ENCODE assay signal across 32 cellular contexts in the genomic region with DNA sequence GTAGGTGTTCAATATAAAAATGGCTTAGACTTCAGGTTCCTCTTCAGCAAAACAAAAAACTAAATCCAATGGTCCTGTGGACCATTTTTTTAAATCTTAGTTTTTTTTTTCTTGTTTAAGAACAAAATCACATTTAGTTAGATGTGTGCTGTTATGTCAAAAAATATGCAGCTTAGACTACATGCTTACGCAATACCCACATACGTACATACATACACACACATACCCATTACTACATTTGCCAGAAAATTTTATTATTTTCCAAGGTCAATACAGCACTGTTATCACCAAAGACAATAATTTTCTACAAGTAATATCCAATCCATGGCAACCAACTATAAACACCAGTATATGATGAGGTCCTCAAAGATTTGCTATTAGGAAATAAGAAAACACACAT.
"Had no signal": no experiment of that assay in that cellular context is flagged by ENCODE, and none has a peak within 500 bp of the region (broad histone marks: within the 10 kb centered on the region; RNA-seq: fewer than 3 reads in every experiment).

No MANE protein-coding gene starts in this region.

- DNase-seq: activated CD4-positive, alpha-beta T cell treated with anti-CD3 and anti-CD28 coated beads for 36 hours; activated CD4-positive, alpha-beta T cell treated with anti-CD3 and anti-CD28 coated beads, Interleukin-2, amount 10 ng/mL, durations not matched to agents 7 days and 5 days; activated CD4-positive, alpha-beta T cell treated with anti-CD3 and anti-CD28 coated beads, Interleukin-2, amount 50 U/mL, for 48 hours; activated CD8-positive, alpha-beta T cell treated with anti-CD3 and anti-CD28 coated beads, Interleukin-2, amount 10 ng/mL, durations not matched to agents 7 days and 5 days; activated effector memory CD4-positive, alpha-beta T cell treated with Interleukin-2 at 50 U/mL for 16 hours; activated naive CD4-positive, alpha-beta T cell treated with anti-CD3 and anti-CD28 coated beads, Interleukin-2, amount 10 ng/mL, durations not matched to agents 7 days and 5 days; activated naive CD8-positive, alpha-beta T cell treated with anti-CD3 and anti-CD28 coated beads, Interleukin-2, amount 50 U/mL, for 24 hours; activated T-cell treated with anti-CD3 and anti-CD28 coated beads, Interleukin-2, amount 50 U/mL, for 48 hours; anterior cingulate cortex; brain microvascular endothelial cell; Kasumi-1; MM.1S; MV-4-11; NCI-H1092; NCI-H1436 treated with DMSO at 0.1 percent for 48 hours; NCI-H1694 treated with DMSO at 0.1 percent for 48 hours; NCI-H2029; NCI-H345; NCI-H524 treated with DMSO at 0.1 percent for 48 hours; PC-3; Peyer's patch; RPMI8226; SHP77 treated with DMSO at 0.1 percent for 48 hours; SK-N-SH had no signal

- H3K36me3 ChIP-seq: brain microvascular endothelial cell, cardiac muscle cell, Peyer's patch, SJSA1 had no signal

- H3K27ac Mint-ChIP-seq: activated CD4-positive, alpha-beta T cell treated with anti-CD3 and anti-CD28 coated beads for 36 hours; activated CD4-positive, alpha-beta T cell treated with anti-CD3 and anti-CD28 coated beads, Interleukin-2, amount 10 ng/mL, durations not matched to agents 7 days and 5 days; activated CD8-positive, alpha-beta T cell treated with anti-CD3 and anti-CD28 coated beads, Interleukin-2, amount 10 ng/mL, durations not matched to agents 7 days and 5 days; activated naive CD4-positive, alpha-beta T cell treated with anti-CD3 and anti-CD28 coated beads, Interleukin-2, amount 10 ng/mL, durations not matched to agents 7 days and 5 days; activated naive CD8-positive, alpha-beta T cell; activated naive CD8-positive, alpha-beta T cell treated with anti-CD3 and anti-CD28 coated beads, Interleukin-2, amount 50 U/mL, for 24 hours; T-helper 1 cell treated with Interleukin-12 subunit alpha and Interleukin-12 subunit beta and Interleukin-4 antibody, amounts not matched to agents 30 μg/mL and 1 μg/mL, for 36 hours; T-helper 2 cell treated with Interferon-gamma antibody and Interleukin-4, amounts not matched to agents 5 μg/mL and 100 μg/mL, for 36 hours; WTC11 had no signal

- H3K27me3 ChIP-seq: brain microvascular endothelial cell, cardiac muscle cell, Peyer's patch, SJSA1 had no signal

- H3K4me1 Mint-ChIP-seq: activated CD4-positive, alpha-beta T cell treated with anti-CD3 and anti-CD28 coated beads for 36 hours; activated CD4-positive, alpha-beta T cell treated with anti-CD3 and anti-CD28 coated beads, Interleukin-2, amount 10 ng/mL, durations not matched to agents 7 days and 5 days; activated naive CD4-positive, alpha-beta T cell treated with anti-CD3 and anti-CD28 coated beads, Interleukin-2, amount 10 ng/mL, durations not matched to agents 7 days and 5 days; activated naive CD8-positive, alpha-beta T cell treated with anti-CD3 and anti-CD28 coated beads, Interleukin-2, amount 50 U/mL, for 24 hours; central memory CD8-positive, alpha-beta T cell; WTC11 had no signal

- H3K27ac ChIP-seq: brain microvascular endothelial cell, cardiac muscle cell, Peyer's patch, SJSA1 had no signal

- ATAC-seq: activated CD4-positive, alpha-beta T cell treated with anti-CD3 and anti-CD28 coated beads for 36 hours; activated CD4-positive, CD25-positive, alpha-beta regulatory T cell treated with anti-CD3 and anti-CD28 coated beads, Interleukin-2, amount 50 U/mL, for 24 hours; activated CD8-positive, alpha-beta T cell treated with anti-CD3 and anti-CD28 coated beads, Interleukin-2, amount 10 ng/mL, durations not matched to agents 7 days and 5 days; activated naive CD8-positive, alpha-beta T cell treated with anti-CD3 and anti-CD28 coated beads, Interleukin-2, amount 50 U/mL, for 24 hours; PC-3; WTC11 had no signal

- H3K4me3 ChIP-seq: cardiac muscle cell, Peyer's patch, SJSA1 had no signal

- H3K4me2 ChIP-seq: SK-N-SH had no signal

- H3K9me3 Mint-ChIP-seq: activated CD4-positive, alpha-beta T cell treated with anti-CD3 and anti-CD28 coated beads, Interleukin-2, amount 10 ng/mL, durations not matched to agents 7 days and 5 days; T-helper 1 cell treated with Interleukin-12 subunit alpha and Interleukin-12 subunit beta and Interleukin-4 antibody, amounts not matched to agents 30 μg/mL and 1 μg/mL, for 36 hours; T-helper 2 cell treated with Interferon-gamma antibody and Interleukin-4, amounts not matched to agents 5 μg/mL and 100 μg/mL, for 36 hours; WTC11 had no signal

- H3K4me1 ChIP-seq: Peyer's patch, SJSA1 had no signal

- H3K4me3 Mint-ChIP-seq: activated CD4-positive, alpha-beta T cell treated with anti-CD3 and anti-CD28 coated beads for 36 hours; activated CD4-positive, alpha-beta T cell treated with anti-CD3 and anti-CD28 coated beads, Interleukin-2, amount 10 ng/mL, durations not matched to agents 7 days and 5 days; activated CD8-positive, alpha-beta T cell treated with anti-CD3 and anti-CD28 coated beads, Interleukin-2, amount 10 ng/mL, durations not matched to agents 7 days and 5 days; activated naive CD4-positive, alpha-beta T cell treated with anti-CD3 and anti-CD28 coated beads, Interleukin-2, amount 10 ng/mL, durations not matched to agents 7 days and 5 days; activated naive CD8-positive, alpha-beta T cell; activated naive CD8-positive, alpha-beta T cell treated with anti-CD3 and anti-CD28 coated beads, Interleukin-2, amount 50 U/mL, for 24 hours; central memory CD8-positive, alpha-beta T cell; T-helper 1 cell treated with Interleukin-12 subunit alpha and Interleukin-12 subunit beta and Interleukin-4 antibody, amounts not matched to agents 30 μg/mL and 1 μg/mL, for 36 hours; T-helper 2 cell treated with Interferon-gamma antibody and Interleukin-4, amounts not matched to agents 5 μg/mL and 100 μg/mL, for 36 hours; WTC11 had no signal

- H3K36me3 Mint-ChIP-seq: activated naive CD4-positive, alpha-beta T cell treated with anti-CD3 and anti-CD28 coated beads, Interleukin-2, amount 10 ng/mL, durations not matched to agents 7 days and 5 days; activated naive CD8-positive, alpha-beta T cell; WTC11 had no signal

- H3K27me3 Mint-ChIP-seq: activated CD4-positive, alpha-beta T cell treated with anti-CD3 and anti-CD28 coated beads for 36 hours; activated CD4-positive, alpha-beta T cell treated with anti-CD3 and anti-CD28 coated beads, Interleukin-2, amount 10 ng/mL, durations not matched to agents 7 days and 5 days; activated naive CD4-positive, alpha-beta T cell treated with anti-CD3 and anti-CD28 coated beads, Interleukin-2, amount 10 ng/mL, durations not matched to agents 7 days and 5 days; activated naive CD8-positive, alpha-beta T cell; activated naive CD8-positive, alpha-beta T cell treated with anti-CD3 and anti-CD28 coated beads, Interleukin-2, amount 50 U/mL, for 24 hours; central memory CD8-positive, alpha-beta T cell had no signal

- H3K9me3 ChIP-seq: Peyer's patch, SK-N-SH had no signal
